1 cellular context compared by ENCODE assay signal in the genomic region with DNA sequence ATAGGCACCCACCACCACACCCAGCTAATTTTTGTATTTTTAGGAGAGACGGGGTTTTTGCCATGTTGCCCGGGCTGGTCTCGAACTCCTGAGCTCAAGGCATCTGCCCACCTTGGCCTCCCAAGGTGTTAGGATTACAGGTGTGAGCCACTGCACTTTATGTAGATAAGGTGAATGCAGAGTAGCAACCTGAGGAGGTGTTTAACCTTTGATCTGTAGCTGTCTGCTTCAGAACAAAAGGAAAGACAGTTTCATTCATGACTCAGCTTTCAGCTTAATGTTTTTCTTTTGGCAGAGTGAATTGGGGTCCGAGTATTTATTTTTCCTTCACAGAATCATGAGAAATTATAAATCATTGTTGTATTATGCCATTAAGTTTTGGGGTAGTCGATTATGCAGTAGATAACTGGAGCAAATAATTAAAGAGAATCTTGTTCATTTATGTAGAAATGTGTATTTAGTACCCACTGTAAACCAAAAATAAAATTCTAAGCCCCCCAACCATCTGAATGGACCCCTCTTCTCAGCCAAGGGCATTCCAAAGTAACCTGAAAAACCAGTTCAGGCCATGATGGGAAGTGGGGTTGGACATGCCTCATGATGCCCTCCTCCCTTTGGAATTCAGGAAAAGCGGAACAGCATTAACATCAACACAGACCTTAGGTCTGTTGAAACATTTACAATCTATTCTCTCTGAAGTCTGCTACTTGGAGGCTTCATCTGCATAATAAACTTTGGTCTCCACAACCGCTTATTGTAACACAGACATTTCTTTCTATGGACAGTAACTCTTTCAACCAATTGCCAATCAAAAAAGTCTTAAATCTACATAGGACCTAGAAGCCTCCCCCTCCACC.
TF ChIP-seq lines count a peak whose summit lies in the region.

No MANE protein-coding gene starts in this region.

TF ChIP-seq in A549, 52 proteins besides CTCF, POLR2A, EP300 and RAD21:
- TF ChIP-seq ZFP36 (IDR thresholded peaks at IDR 0.05; ENCODE audit: borderline replicate concordance, partially characterized antibody) (no peak), NR3C1 (IDR thresholded peaks at IDR 0.05) (no peak), HOXB13 (CRISPR knock-in tag; IDR thresholded peaks at IDR 0.05; ENCODE audit: low read depth) (no peak), SMC3 (IDR thresholded peaks at IDR 0.05) (no peak), EHMT2 (IDR thresholded peaks at IDR 0.05; ENCODE audit: low read depth) (no peak), HOXB5 (CRISPR knock-in tag; IDR thresholded peaks at IDR 0.05) (no peak), JUNB (IDR thresholded peaks at IDR 0.05) (no peak), RARB (CRISPR knock-in tag; IDR thresholded peaks at IDR 0.05) (no peak), CHD4 (IDR thresholded peaks at IDR 0.05; ENCODE audit: borderline replicate concordance) (no peak)
- TF ChIP-seq, protein P1, sequence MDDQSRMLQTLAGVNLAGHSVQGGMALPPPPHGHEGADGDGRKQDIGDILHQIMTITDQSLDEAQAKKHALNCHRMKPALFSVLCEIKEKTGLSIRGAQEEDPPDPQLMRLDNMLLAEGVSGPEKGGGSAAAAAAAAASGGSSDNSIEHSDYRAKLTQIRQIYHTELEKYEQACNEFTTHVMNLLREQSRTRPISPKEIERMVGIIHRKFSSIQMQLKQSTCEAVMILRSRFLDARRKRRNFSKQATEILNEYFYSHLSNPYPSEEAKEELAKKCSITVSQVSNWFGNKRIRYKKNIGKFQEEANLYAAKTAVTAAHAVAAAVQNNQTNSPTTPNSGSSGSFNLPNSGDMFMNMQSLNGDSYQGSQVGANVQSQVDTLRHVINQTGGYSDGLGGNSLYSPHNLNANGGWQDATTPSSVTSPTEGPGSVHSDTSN (IDR thresholded peaks at IDR 0.05) = no peak
